16 cellular contexts compared by ENCODE assay signal in genomic region chr12:113823816-113824215, GRCh38.
DNase-seq lines count a peak whose midpoint lies in the region; ATAC-seq and TF ChIP-seq lines count a peak whose summit lies in the region.
"Had no signal": no experiment of that assay in that cellular context is flagged by ENCODE, and none has a peak within 500 bp of the region (broad histone marks: within the 10 kb centered on the region; RNA-seq: fewer than 3 reads in every experiment).

No MANE protein-coding gene starts in this region.

- H3K9me3 ChIP-seq in HEK293 (ENCODE audit: control insufficient read depth, insufficient read depth, low read depth, low read length): no peaks in the 10 kb centered on the region
- no peaks in the 10 kb centered on the region for H3K9me3 ChIP-seq in upper lobe of right lung
- H3K9me3 ChIP-seq: Caco-2, HAP-1 had no signal

- H3K4me1 Mint-ChIP-seq in WTC11 (peaks cover 19% of the 10 kb centered on the region), glutamatergic neuron (ENCODE audit: low read depth, unreplicated experiment) (peaks cover 33% of the 10 kb centered on the region), neural crest cell (peaks cover 12% of the 10 kb centered on the region)

- TF ChIP-seq CTCF in HEK293 (tag by site-specific recombination; IDR thresholded peaks at IDR 0.05) (no peak), WTC11 (IDR thresholded peaks at IDR 0.05) (no peak), glutamatergic neuron (IDR thresholded peaks at IDR 0.05; ENCODE audit: partially characterized antibody, unreplicated experiment) (no peak), neural crest cell (conservative IDR thresholded peaks at IDR 0.05) (no peak), upper lobe of right lung (IDR thresholded peaks at IDR 0.05) (no peak)

- H3K4me1 ChIP-seq in HEK293 (ENCODE audit: control insufficient read depth, insufficient read depth, low read length) (no peaks in the 10 kb centered on the region), upper lobe of right lung (no peaks in the 10 kb centered on the region)
- H3K4me1 ChIP-seq: Caco-2, HAP-1 had no signal

- no peak for DNase-seq in WTC11 (ENCODE audit: low spot score)
- no peak for DNase-seq in glutamatergic neuron
- no peak for DNase-seq in neural crest cell (ENCODE audit: low read depth, low spot score)
- DNase-seq in upper lobe of right lung: no peak
- DNase-seq in activated effector memory CD4-positive, alpha-beta T cell treated with Interleukin-2 at 50 U/mL for 16 hours: no peak
- DNase-seq in mesenteric fat pad (ENCODE audit: low spot score): no peak
- DNase-seq: AML-193; Caco-2; CD4-positive, alpha-beta T cell; GM23248 had no signal

- no peaks in the 10 kb centered on the region for H3K27me3 ChIP-seq in upper lobe of right lung

- H3K27ac Mint-ChIP-seq in WTC11 (peak overlapping the region; percentile 53; the same call in 1 of the 2 replicates), glutamatergic neuron (ENCODE audit: unreplicated experiment) (peak overlapping the region; percentile 72), neural crest cell (ENCODE audit: unreplicated experiment) (peak overlapping the region; percentile 22)
- H3K27ac Mint-ChIP-seq: CD4-positive, alpha-beta T cell had no signal

- intact Hi-C loops in upper lobe of right lung (cut with DNase I): no loop called here

- no peak overlapping the region for H3K4me3 Mint-ChIP-seq in WTC11
- no peak overlapping the region for H3K4me3 Mint-ChIP-seq in glutamatergic neuron (ENCODE audit: unreplicated experiment)
- H3K4me3 Mint-ChIP-seq in neural crest cell: no peak overlapping the region
- H3K4me3 Mint-ChIP-seq: CD4-positive, alpha-beta T cell; IgD-negative memory B cell had no signal

- H3K36me3 Mint-ChIP-seq in WTC11 (no peaks in the 10 kb centered on the region), glutamatergic neuron (ENCODE audit: unreplicated experiment) (peaks cover 4% of the 10 kb centered on the region), neural crest cell (ENCODE audit: low read depth) (no peaks in the 10 kb centered on the region)

- POLR2A ChIA-PET in HEK293 (lab: Yijun Ruan, JAX) (no interaction called here), WTC11 (lab: Charles Lee) (no interaction called here)

- no peaks in the 10 kb centered on the region for H3K27me3 Mint-ChIP-seq in WTC11 (ENCODE audit: low read depth)
- H3K27me3 Mint-ChIP-seq in glutamatergic neuron (ENCODE audit: unreplicated experiment): peaks cover 5% of the 10 kb centered on the region
- no peaks in the 10 kb centered on the region for H3K27me3 Mint-ChIP-seq in neural crest cell (ENCODE audit: low read depth)
- H3K27me3 Mint-ChIP-seq: CD4-positive, alpha-beta T cell; IgD-negative memory B cell had no signal

- H3K27ac ChIP-seq in HEK293 (ENCODE audit: extremely low read depth, low read depth, low read length) (no peak overlapping the region), upper lobe of right lung (no peak overlapping the region)
- H3K27ac ChIP-seq: C4-2B, GM23248 had no signal

- H3K9me3 Mint-ChIP-seq in WTC11 (no peaks in the 10 kb centered on the region), glutamatergic neuron (ENCODE audit: unreplicated experiment) (peaks cover 5% of the 10 kb centered on the region), neural crest cell (no peaks in the 10 kb centered on the region)
- H3K9me3 Mint-ChIP-seq: CD4-positive, alpha-beta T cell; IgD-negative memory B cell had no signal

- H3K36me3 ChIP-seq in HEK293 (ENCODE audit: control insufficient read depth in 2 of 2, insufficient read depth in 1 of 2, low read length in 2 of 2) (no peaks in the 10 kb centered on the region), upper lobe of right lung (peaks cover 20% of the 10 kb centered on the region)
- H3K36me3 ChIP-seq: HAP-1 had no signal

- H3K4me3 ChIP-seq in HEK293 (ENCODE audit: low read depth, low read length) (no peak overlapping the region), upper lobe of right lung (no peak overlapping the region)
- H3K4me3 ChIP-seq: GM23248, HAP-1 had no signal

- no peak for ATAC-seq in WTC11
- ATAC-seq in upper lobe of right lung: no peak
- no peak for ATAC-seq in GM18498 (IDR thresholded peaks at IDR 0.05; ENCODE audit: unreplicated experiment)
- ATAC-seq: HepG2 had no signal

- CTCF ChIA-PET in HEK293 (lab: Yijun Ruan, JAX): no interaction called here
- CTCF ChIA-PET in WTC11 (lab: Charles Lee): no interaction called here

TF ChIP-seq in HEK293, 187 proteins besides CTCF, POLR2A, EP300 and RAD21 (continues in another document):
- TF ChIP-seq PATZ1 (tag by site-specific recombination; IDR thresholded peaks at IDR 0.05) (no peak), ZBTB6 (tag by site-specific recombination; IDR thresholded peaks at IDR 0.05) (no peak), ZNF513 (tag by site-specific recombination; IDR thresholded peaks at IDR 0.05) (no peak)

TF ChIP-seq in WTC11, 78 proteins besides CTCF, POLR2A, EP300 and RAD21:
- no peak for TF ChIP-seq CREM (CRISPR knock-in tag; IDR thresholded peaks at IDR 0.05)

Comparison
In these comparisons a context has a peak if more than half of its experiments do, and no peak if none do; other contexts are left out.
1. H3K27ac Mint-ChIP-seq: peak in every context shown above with its lines; median percentile 72 in glutamatergic neuron; 53 in WTC11; 22 in neural crest cell.